Comparison of ENCODE assay signal across 22 cellular contexts in genomic region chrX:45191820-45192409, GRCh38. TPM values are rescaled to one million over a fixed set of nuclear protein-coding genes. Genes with fewer than 3 reads are reported as not detected.
DNase-seq lines count a peak whose midpoint lies in the region; ATAC-seq, FAIRE-seq and TF ChIP-seq lines count a peak whose summit lies in the region.
"Had no signal": no experiment of that assay in that cellular context is flagged by ENCODE, and none has a peak within 500 bp of the region (broad histone marks: within the 10 kb centered on the region; RNA-seq: fewer than 3 reads in every experiment).

No MANE protein-coding gene starts in this region.

- H3K4me3 ChIP-seq in MG63 (no peak overlapping the region), pancreas (no peak overlapping the region)
- H3K4me3 ChIP-seq: ascending aorta, HAP-1, lower lobe of right lung, vagina had no signal

- H3K9me3 Mint-ChIP-seq in activated CD4-positive, alpha-beta T cell treated with anti-CD3 and anti-CD28 coated beads, Interleukin-2, amount 10 ng/mL, durations not matched to agents 7 days and 5 days, result no peaks in the 10 kb centered on the region
- H3K9me3 Mint-ChIP-seq: natural killer cell; stimulated activated naive CD8-positive, alpha-beta T cell treated with anti-CD3 and anti-CD28 coated beads, Interleukin-15, Interleukin-2, amounts not matched to agents 100 ng/mL and 50 ng/mL, for 24 hours had no signal

- no peak for TF ChIP-seq CTCF in pancreas (IDR thresholded peaks at IDR 0.05)

- H3K36me3 Mint-ChIP-seq in activated CD4-positive, alpha-beta T cell treated with anti-CD3 and anti-CD28 coated beads, Interleukin-2, amount 10 ng/mL, durations not matched to agents 7 days and 5 days (ENCODE audit: low read depth), result no peaks in the 10 kb centered on the region
- H3K36me3 Mint-ChIP-seq: natural killer cell had no signal

- FAIRE-seq in pancreas (lab: Jason Lieb, UNC), result no peak
- FAIRE-seq: frontal cortex had no signal

- H3K4me1 Mint-ChIP-seq in activated CD4-positive, alpha-beta T cell treated with anti-CD3 and anti-CD28 coated beads, Interleukin-2, amount 10 ng/mL, durations not matched to agents 7 days and 5 days, result peaks cover 24% of the 10 kb centered on the region

- no peak overlapping the region for H3K4me3 Mint-ChIP-seq in activated CD4-positive, alpha-beta T cell treated with anti-CD3 and anti-CD28 coated beads, Interleukin-2, amount 10 ng/mL, durations not matched to agents 7 days and 5 days
- H3K4me3 Mint-ChIP-seq: natural killer cell; stimulated activated naive CD8-positive, alpha-beta T cell treated with anti-CD3 and anti-CD28 coated beads, Interleukin-15, Interleukin-2, amounts not matched to agents 100 ng/mL and 50 ng/mL, for 24 hours had no signal

- POLR2A ChIA-PET in activated CD4-positive, alpha-beta T cell treated with anti-CD3 and anti-CD28 coated beads, Interleukin-2, amount 10 ng/mL, durations not matched to agents 7 days and 5 days (lab: Charles Lee), result no interaction called here

- H3K36me3 ChIP-seq in MG63 (no peaks in the 10 kb centered on the region), pancreas (no peaks in the 10 kb centered on the region)
- H3K36me3 ChIP-seq: ascending aorta, HAP-1, lower lobe of right lung, vagina had no signal

- DNase-seq in activated CD4-positive, alpha-beta T cell treated with anti-CD3 and anti-CD28 coated beads, Interleukin-2, amount 10 ng/mL, durations not matched to agents 7 days and 5 days, result no peak
- no peak for DNase-seq in activated CD4-positive, alpha-beta T cell treated with anti-CD3 and anti-CD28 coated beads for 4 hours
- DNase-seq in MG63 (peak; percentile 4), occipital lobe (lab: John Stamatoyannopoulos, UW) (peak; percentile 0), RPMI8226 (no peak), pancreas (no peak), EL (no peak)
- DNase-seq: cortex of kidney, DND-41, lower lobe of right lung, natural killer cell, NCI-H1092, NCI-H2107, NCI-H69, SK-N-SH had no signal

- H3K9me3 ChIP-seq in MG63, result no peaks in the 10 kb centered on the region
- H3K9me3 ChIP-seq in pancreas, result no peaks in the 10 kb centered on the region
- H3K9me3 ChIP-seq: ascending aorta, HAP-1, lower lobe of right lung, SK-N-SH, vagina had no signal

- H3K27me3 Mint-ChIP-seq in activated CD4-positive, alpha-beta T cell treated with anti-CD3 and anti-CD28 coated beads, Interleukin-2, amount 10 ng/mL, durations not matched to agents 7 days and 5 days, result no peaks in the 10 kb centered on the region
- H3K27me3 Mint-ChIP-seq: stimulated activated naive CD8-positive, alpha-beta T cell treated with anti-CD3 and anti-CD28 coated beads, Interleukin-15, Interleukin-2, amounts not matched to agents 100 ng/mL and 50 ng/mL, for 24 hours had no signal

- intact Hi-C loops in pancreas (cut with DNase I), result no loop called here

- peak overlapping the region; percentile 76 for H3K27ac ChIP-seq in cingulate gyrus (ENCODE audit: low read depth, low read length)
- no peak overlapping the region for H3K27ac ChIP-seq in pancreas
- H3K27ac ChIP-seq: ascending aorta, epithelial cell of prostate, lower lobe of right lung, vagina had no signal

- H3K4me1 ChIP-seq in pancreas, result no peaks in the 10 kb centered on the region
- H3K4me1 ChIP-seq: ascending aorta, HAP-1, lower lobe of right lung, vagina had no signal

- H3K27ac Mint-ChIP-seq in activated CD4-positive, alpha-beta T cell treated with anti-CD3 and anti-CD28 coated beads, Interleukin-2, amount 10 ng/mL, durations not matched to agents 7 days and 5 days, result peak overlapping the region; percentile 72
- H3K27ac Mint-ChIP-seq: natural killer cell; stimulated activated naive CD8-positive, alpha-beta T cell treated with anti-CD3 and anti-CD28 coated beads, Interleukin-15, Interleukin-2, amounts not matched to agents 100 ng/mL and 50 ng/mL, for 24 hours had no signal

- CTCF ChIA-PET in activated CD4-positive, alpha-beta T cell treated with anti-CD3 and anti-CD28 coated beads, Interleukin-2, amount 10 ng/mL, durations not matched to agents 7 days and 5 days (lab: Charles Lee), result no interaction called here

- ATAC-seq in pancreas, result no peak
- ATAC-seq: lower lobe of right lung, natural killer cell had no signal

- H3K27me3 ChIP-seq in MG63 (no peaks in the 10 kb centered on the region), pancreas (peaks cover 0 to 7% (median 0%) of the 10 kb centered on the region in 4 donors)
- H3K27me3 ChIP-seq: ascending aorta, vagina had no signal

- 47 to 53% methylated on average over 7 of the region's 7 CpGs for WGBS in pancreas, 2 donors

RNA-seq across cellular contexts. Expression of gene DIPK2B, which starts 8.8 kb away (rescaled TPM):
- not detected for total RNA-seq in activated CD4-positive, alpha-beta T cell treated with anti-CD3 and anti-CD28 coated beads, Interleukin-2, amount 10 ng/mL, durations not matched to agents 7 days and 5 days
- not detected in 2 replicates for total RNA-seq in MG63 (2014; rRNA removed; shearing (Covaris generic); ENCODE audit: low replicate concordance)
- total RNA-seq in occipital lobe, result 1.7 TPM
- 1 to 10 TPM; 1.2 to 3.0 (median 2.2) TPM for total RNA-seq in pancreas
- polyA plus RNA-seq in pancreas, result 10 to 100 TPM in 1 of 2 donors, 1 to 10 TPM in 1; 5.5 to 23.8 TPM
- total RNA-seq: natural killer cell had no signal

Comparison
In these comparisons a context has a peak if more than half of its experiments do, and no peak if none do; other contexts are left out.
1. DNase-seq: peak in MG63 (single experiment) and occipital lobe (single experiment); none in activated CD4-positive, alpha-beta T cell treated with anti-CD3 and anti-CD28 coated beads, Interleukin-2, amount 10 ng/mL, durations not matched to agents 7 days and 5 days (single experiment), activated CD4-positive, alpha-beta T cell treated with anti-CD3 and anti-CD28 coated beads for 4 hours (0 of 2), RPMI8226 (single experiment), pancreas (0 of 6) and EL (single experiment).